In genomic region chr16:11903906-11904305, GRCh38 we compare ENCODE assay signal across 27 cellular contexts. TPM values are rescaled to one million over a fixed set of nuclear protein-coding genes. Genes with fewer than 3 reads are reported as not detected.
"Had no signal": no experiment of that assay in that cellular context is flagged by ENCODE, and none has a peak within 500 bp of the region (broad histone marks: within the 10 kb centered on the region; RNA-seq: fewer than 3 reads in every experiment).

No MANE protein-coding gene starts in this region.

- H3K27me3 Mint-ChIP-seq: naive thymus-derived CD4-positive, alpha-beta T cell; stimulated activated memory B cell treated with anti-CD40 and anti-IgM and Interleukin-4, amounts not matched to agents 10 μg/mL and 1 μg/mL and 100 μg/mL, for 72 hours; stimulated activated naive CD8-positive, alpha-beta T cell treated with anti-CD3 and anti-CD28 coated beads, Interleukin-15, Interleukin-2, amounts not matched to agents 100 ng/mL and 50 ng/mL, for 24 hours had no signal

- H3K9me3 Mint-ChIP-seq: naive thymus-derived CD4-positive, alpha-beta T cell; nephron; neural progenitor cell; stimulated activated memory B cell treated with anti-CD40 and anti-IgM and Interleukin-4, amounts not matched to agents 10 μg/mL and 1 μg/mL and 100 μg/mL, for 72 hours; stimulated activated naive CD8-positive, alpha-beta T cell treated with anti-CD3 and anti-CD28 coated beads, Interleukin-15, Interleukin-2, amounts not matched to agents 100 ng/mL and 50 ng/mL, for 24 hours had no signal

- H3K27ac Mint-ChIP-seq: nephron; neural progenitor cell; stimulated activated memory B cell treated with anti-CD40 and anti-IgM and Interleukin-4, amounts not matched to agents 10 μg/mL and 1 μg/mL and 100 μg/mL, for 72 hours; stimulated activated naive CD8-positive, alpha-beta T cell treated with anti-CD3 and anti-CD28 coated beads, Interleukin-15, Interleukin-2, amounts not matched to agents 100 ng/mL and 50 ng/mL, for 24 hours had no signal

- H3K4me3 Mint-ChIP-seq: nephron; neural progenitor cell; stimulated activated memory B cell treated with anti-CD40 and anti-IgM and Interleukin-4, amounts not matched to agents 10 μg/mL and 1 μg/mL and 100 μg/mL, for 72 hours; stimulated activated naive CD8-positive, alpha-beta T cell treated with anti-CD3 and anti-CD28 coated beads, Interleukin-15, Interleukin-2, amounts not matched to agents 100 ng/mL and 50 ng/mL, for 24 hours had no signal

- FAIRE-seq: endothelial cell of umbilical vein, islet of Langerhans had no signal

- ATAC-seq: heart right ventricle; left cardiac atrium; left lung; naive thymus-derived CD4-positive, alpha-beta T cell; right cardiac atrium; stimulated activated memory B cell treated with anti-CD40 and anti-IgM and Interleukin-4, amounts not matched to agents 10 μg/mL and 1 μg/mL and 100 μg/mL, for 72 hours; upper lobe of right lung had no signal

- H3K9me3 ChIP-seq: esophagus muscularis mucosa, heart right ventricle, left lung, prostate gland, spleen, thoracic aorta, tibial nerve, upper lobe of right lung, uterus had no signal

- H3K4me1 Mint-ChIP-seq: nephron, neural progenitor cell had no signal

- DNase-seq: dermis blood vessel endothelial cell; effector memory CD4-positive, alpha-beta T cell; foreskin melanocyte; glutamatergic neuron; heart right ventricle; hippocampal formation; left cardiac atrium; left lung; mesendoderm; midbrain; naive thymus-derived CD4-positive, alpha-beta T cell; right cardiac atrium; spleen; stimulated activated CD4-positive, alpha-beta T cell treated with anti-CD3 and anti-CD28 coated beads, Interleukin-4, amount 100 ng/mL, for 4 hours; upper lobe of right lung; uterus had no signal

RNA-seq across cellular contexts. Expression of gene NPIPB2, which starts 37.9 kb away (rescaled TPM):
- total RNA-seq: epithelial cell of proximal tubule had no signal
